ENCODE assay signal across 8 cellular contexts in the genomic region with DNA sequence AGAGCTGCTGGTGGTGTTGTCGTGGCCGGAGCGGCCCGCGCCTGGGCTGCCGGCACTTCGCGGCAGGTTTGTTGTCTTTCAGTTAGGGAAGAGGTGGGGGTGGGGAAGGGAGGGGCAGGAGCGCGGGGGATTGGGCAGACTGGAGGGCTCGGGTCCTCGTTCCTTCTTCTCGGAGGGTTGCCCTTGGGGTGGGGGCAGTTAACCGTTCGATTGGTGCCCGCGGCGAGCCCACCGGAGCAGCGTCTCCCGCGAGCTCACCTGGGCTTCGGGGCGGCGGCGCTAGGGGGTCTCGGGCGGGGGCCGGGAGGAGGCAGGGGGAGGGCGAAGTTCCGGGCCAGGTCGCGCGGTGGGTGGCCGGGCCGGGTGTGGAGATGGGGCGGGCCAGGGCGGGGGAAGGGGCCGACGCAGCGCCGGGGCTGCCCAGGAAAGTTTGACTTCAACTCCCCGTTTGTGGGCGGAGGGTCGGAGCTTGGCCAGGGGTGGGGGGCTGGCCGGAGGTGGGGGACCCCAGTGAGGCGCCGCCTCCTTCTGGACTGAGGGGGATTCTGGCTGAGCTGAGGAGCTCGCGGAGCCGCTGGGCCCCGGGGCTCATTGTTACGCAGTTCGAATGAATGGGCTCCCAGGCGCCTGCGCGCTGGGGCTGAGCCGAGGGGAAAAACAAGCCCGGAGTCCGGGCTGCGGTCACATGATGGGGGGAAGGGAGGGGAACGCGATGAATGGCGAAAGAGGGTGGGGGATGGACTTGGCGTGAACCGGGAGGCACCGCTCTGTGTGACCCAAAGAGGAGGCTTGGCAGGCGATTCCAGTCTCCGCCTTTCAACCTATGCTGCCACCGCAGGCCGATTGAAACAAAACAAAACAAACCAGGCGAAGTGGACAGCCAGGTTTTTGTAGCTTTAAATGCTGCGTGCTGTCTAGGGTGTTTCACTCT. TPM values are rescaled to one million over a fixed set of nuclear protein-coding genes. Genes with fewer than 3 reads are reported as not detected.
A peak's percentile ranks its signal among the peaks of the same experiment; 100 is the strongest.
DNase-seq lines count a peak whose midpoint lies in the region; ATAC-seq and TF ChIP-seq lines count a peak whose summit lies in the region.

No MANE protein-coding gene starts in this region.

- peak overlapping the region; percentile 88 for H3K4me2 ChIP-seq in MM.1S (ENCODE audit: low read depth, low read length)

- peaks cover 7 to 10% of the 10 kb centered on the region in 2 donors for H3K27me3 Mint-ChIP-seq in natural killer cell treated with Interleukin-12 subunit alpha and Interleukin-12 subunit beta and Interleukin-15 and Interleukin-18, amount 100 ng/mL, for 72 hours

- H2AFZ ChIP-seq in MM.1S (ENCODE audit: low read length): peak overlapping the region; percentile 46

- peaks cover 43% of the 10 kb centered on the region for H3K79me2 ChIP-seq in MM.1S (ENCODE audit: low read length)

- no peaks in the 10 kb centered on the region for H3K9me2 ChIP-seq in MM.1S (replicated peaks; ENCODE audit: insufficient read depth, low read length)

- no peaks in the 10 kb centered on the region for H3K9me3 Mint-ChIP-seq in natural killer cell treated with Interleukin-12 subunit alpha and Interleukin-12 subunit beta and Interleukin-15 and Interleukin-18, amount 100 ng/mL, for 72 hours

- ATAC-seq in natural killer cell treated with Interleukin-12 subunit alpha and Interleukin-12 subunit beta and Interleukin-15 and Interleukin-18, amount 100 ng/mL, for 72 hours: peak; percentile 64 to 68

- no peaks in the 10 kb centered on the region for H3K27me3 ChIP-seq in MM.1S (replicated peaks; ENCODE audit: insufficient read depth, low read length)

- peak overlapping the region; percentile 77 for H3K27ac ChIP-seq in MM.1S (ENCODE audit: low read length)

- no peaks in the 10 kb centered on the region for H3K36me3 Mint-ChIP-seq in natural killer cell treated with Interleukin-12 subunit alpha and Interleukin-12 subunit beta and Interleukin-15 and Interleukin-18, amount 100 ng/mL, for 72 hours

- peak overlapping the region; percentile 98 to 100 for H3K27ac Mint-ChIP-seq in natural killer cell treated with Interleukin-12 subunit alpha and Interleukin-12 subunit beta and Interleukin-15 and Interleukin-18, amount 100 ng/mL, for 72 hours

- H3K4me1 ChIP-seq in MM.1S (ENCODE audit: low read length): peaks cover 15% of the 10 kb centered on the region

- peaks cover 17% of the 10 kb centered on the region for H4K20me1 ChIP-seq in MM.1S (ENCODE audit: insufficient read depth, low read length)

- TF ChIP-seq CTCF in MM.1S (IDR thresholded peaks at IDR 0.05; ENCODE audit: low read length): peak; percentile 15
- TF ChIP-seq CTCF in fibroblast of the aortic adventitia (IDR thresholded peaks at IDR 0.05; ENCODE audit: insufficient read depth, low read length): no peak

- H3K36me3 ChIP-seq in MM.1S (replicated peaks; ENCODE audit: insufficient read depth, low read length): no peaks in the 10 kb centered on the region

- H3K9ac ChIP-seq in MM.1S (ENCODE audit: low read length): peak overlapping the region; percentile 88

- H3K4me3 ChIP-seq in MM.1S (ENCODE audit: low read length) (peak overlapping the region; percentile 82), fibroblast of the aortic adventitia (ENCODE audit: low read depth, low read length) (peak overlapping the region; percentile 73)

- H3K9me3 ChIP-seq in MM.1S (replicated peaks; ENCODE audit: insufficient read depth, low read length): no peaks in the 10 kb centered on the region

- peaks cover 43 to 48% of the 10 kb centered on the region in 2 donors for H3K4me1 Mint-ChIP-seq in natural killer cell treated with Interleukin-12 subunit alpha and Interleukin-12 subunit beta and Interleukin-15 and Interleukin-18, amount 100 ng/mL, for 72 hours (ENCODE audit: low read depth in 2 of 2)

- DNase-seq in DMS153 treated with DMSO at 0.1 percent for 48 hours (lab: John Stamatoyannopoulos, UW; ENCODE audit: unreplicated experiment) (peak; percentile 97), GOT3 (lab: John Stamatoyannopoulos, UW) (peak; percentile 71), MM.1S (peak; percentile 98), SHP77 (lab: John Stamatoyannopoulos, UW) (peak; percentile 90 to 94), fibroblast of the aortic adventitia (ENCODE audit: low read depth) (peak; percentile 98)
- DNase-seq in activated effector memory CD4-positive, alpha-beta T cell treated with anti-CD3 and anti-CD28 coated beads, Interleukin-2, amount 50 U/mL, for 16 hours: peak; percentile 95
- peak; percentile 95 for DNase-seq in natural killer cell treated with Interleukin-12 subunit alpha and Interleukin-12 subunit beta and Interleukin-15 and Interleukin-18, amount 100 ng/mL, for 72 hours (ENCODE audit: low spot score)
- DNase-seq in stimulated activated naive CD4-positive, alpha-beta T cell (lab: John Stamatoyannopoulos, UW): peak; percentile 56 to 85 (median 74)

- H3F3A ChIP-seq in MM.1S (ENCODE audit: insufficient read depth, low read length): peaks cover 31% of the 10 kb centered on the region

- H3K4me3 Mint-ChIP-seq in natural killer cell treated with Interleukin-12 subunit alpha and Interleukin-12 subunit beta and Interleukin-15 and Interleukin-18, amount 100 ng/mL, for 72 hours: peak overlapping the region; percentile 93

RNA-seq across cellular contexts. Expression of gene HBP1, which starts 0.6 kb away (rescaled TPM):
- 90.9 and 106 TPM in 2 replicates for total RNA-seq in fibroblast of the aortic adventitia (ENCODE audit: low replicate concordance)
- total RNA-seq in natural killer cell treated with Interleukin-12 subunit alpha and Interleukin-12 subunit beta and Interleukin-15 and Interleukin-18, amount 100 ng/mL, for 72 hours: 10 to 100 TPM; 24.3 to 33.7 TPM

Comparison
In these comparisons a context has a peak if more than half of its experiments do, and no peak if none do; other contexts are left out.
1. Peak in every context shown above with its lines: DNase-seq, ATAC-seq, H3K4me3 ChIP-seq and H3K27ac ChIP-seq.